ENCODE assay signal across 1 cellular context in the genomic region with DNA sequence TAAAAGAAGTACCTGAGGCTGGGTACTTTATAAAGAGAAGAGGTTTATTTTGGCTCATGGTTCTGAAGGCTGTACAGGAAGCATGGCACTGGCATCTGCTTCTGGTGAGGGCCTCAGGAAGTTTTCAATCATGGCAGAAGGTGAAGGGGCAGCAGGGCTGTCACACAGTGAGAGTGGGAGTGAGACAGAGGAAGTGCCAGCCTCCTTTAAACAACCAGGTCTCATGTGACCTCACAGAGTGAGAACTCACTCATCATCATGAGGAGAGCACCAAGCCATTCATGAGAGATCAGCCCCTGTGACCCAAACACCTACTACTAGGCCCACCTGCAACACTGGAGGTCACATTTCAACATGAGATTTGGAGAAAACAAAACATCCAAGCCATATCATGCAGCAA.
TF ChIP-seq lines count a peak whose summit lies in the region.

No MANE protein-coding gene starts in this region.

TF ChIP-seq in IMR-90, 13 proteins besides CTCF, POLR2A, EP300 and RAD21:
- TF ChIP-seq FOS (IDR thresholded peaks at IDR 0.05; ENCODE audit: low read depth, low read length) (no peak), CHD1 (IDR thresholded peaks at IDR 0.05; ENCODE audit: low read depth, low read length) (no peak), MAZ (IDR thresholded peaks at IDR 0.05; ENCODE audit: borderline replicate concordance, low read depth, low read length) (no peak), SMC3 (IDR thresholded peaks at IDR 0.05; ENCODE audit: low read depth, low read length) (no peak), RFX5 (IDR thresholded peaks at IDR 0.05; ENCODE audit: low read depth, low read length) (no peak), MXI1 (IDR thresholded peaks at IDR 0.05; ENCODE audit: borderline replicate concordance, low read depth, low read length) (no peak), RCOR1 (IDR thresholded peaks at IDR 0.05; ENCODE audit: insufficient replicate concordance, low read length) (no peak), MAFK (IDR thresholded peaks at IDR 0.05; ENCODE audit: low read depth, low read length) (no peak), BHLHE40 (IDR thresholded peaks at IDR 0.05; ENCODE audit: low read depth, low read length) (no peak), CEBPB (IDR thresholded peaks at IDR 0.05; ENCODE audit: low read depth, low read length) (no peak), NFE2L2 (IDR thresholded peaks at IDR 0.05; ENCODE audit: low read depth, low read length) (no peak)
- TF ChIP-seq, protein P1, sequence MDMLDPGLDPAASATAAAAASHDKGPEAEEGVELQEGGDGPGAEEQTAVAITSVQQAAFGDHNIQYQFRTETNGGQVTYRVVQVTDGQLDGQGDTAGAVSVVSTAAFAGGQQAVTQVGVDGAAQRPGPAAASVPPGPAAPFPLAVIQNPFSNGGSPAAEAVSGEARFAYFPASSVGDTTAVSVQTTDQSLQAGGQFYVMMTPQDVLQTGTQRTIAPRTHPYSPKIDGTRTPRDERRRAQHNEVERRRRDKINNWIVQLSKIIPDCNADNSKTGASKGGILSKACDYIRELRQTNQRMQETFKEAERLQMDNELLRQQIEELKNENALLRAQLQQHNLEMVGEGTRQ (IDR thresholded peaks at IDR 0.05; ENCODE audit: low read depth, low read length): no peak
- TF ChIP-seq, protein P2, sequence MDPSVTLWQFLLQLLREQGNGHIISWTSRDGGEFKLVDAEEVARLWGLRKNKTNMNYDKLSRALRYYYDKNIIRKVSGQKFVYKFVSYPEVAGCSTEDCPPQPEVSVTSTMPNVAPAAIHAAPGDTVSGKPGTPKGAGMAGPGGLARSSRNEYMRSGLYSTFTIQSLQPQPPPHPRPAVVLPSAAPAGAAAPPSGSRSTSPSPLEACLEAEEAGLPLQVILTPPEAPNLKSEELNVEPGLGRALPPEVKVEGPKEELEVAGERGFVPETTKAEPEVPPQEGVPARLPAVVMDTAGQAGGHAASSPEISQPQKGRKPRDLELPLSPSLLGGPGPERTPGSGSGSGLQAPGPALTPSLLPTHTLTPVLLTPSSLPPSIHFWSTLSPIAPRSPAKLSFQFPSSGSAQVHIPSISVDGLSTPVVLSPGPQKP (IDR thresholded peaks at IDR 0.05; ENCODE audit: borderline replicate concordance, low read depth, low read length): no peak
